In genomic region chr7:157158400-157158799, GRCh38 we compare ENCODE assay signal across 16 cellular contexts. TPM values are rescaled to one million over a fixed set of nuclear protein-coding genes. Genes with fewer than 3 reads are reported as not detected.
DNase-seq lines count a peak whose midpoint lies in the region; ATAC-seq and TF ChIP-seq lines count a peak whose summit lies in the region.
"Had no signal": no experiment of that assay in that cellular context is flagged by ENCODE, and none has a peak within 500 bp of the region (broad histone marks: within the 10 kb centered on the region; RNA-seq: fewer than 3 reads in every experiment).

No MANE protein-coding gene starts in this region.

- H3K36me3 ChIP-seq in psoas muscle (ENCODE audit: insufficient read depth in 1 of 2, low read depth in 1 of 2) (no peaks in the 10 kb centered on the region), uterus (no peaks in the 10 kb centered on the region)
- H3K36me3 ChIP-seq: gastroesophageal sphincter, ovary, transverse colon had no signal

- no peak overlapping the region for H3K4me3 ChIP-seq in psoas muscle
- no peak overlapping the region for H3K4me3 ChIP-seq in uterus
- H3K4me3 ChIP-seq: BLaER1, gastroesophageal sphincter, ovary, transverse colon had no signal

- no peaks in the 10 kb centered on the region for H3K9me3 ChIP-seq in psoas muscle
- no peaks in the 10 kb centered on the region for H3K9me3 ChIP-seq in uterus
- H3K9me3 ChIP-seq: gastroesophageal sphincter, ovary, transverse colon had no signal

- no peak for TF ChIP-seq POLR2A in uterus (IDR thresholded peaks at IDR 0.05)

- peak; percentile 91 for ATAC-seq in esophagus mucosa
- peak in 3 of 4 donors; percentile 52 to 67 (median 54) for ATAC-seq in psoas muscle
- ATAC-seq: gastroesophageal sphincter had no signal

- H3K27ac ChIP-seq in psoas muscle (peak overlapping the region; percentile 75), uterus (no peak overlapping the region)
- H3K27ac ChIP-seq: BLaER1, gastroesophageal sphincter, ovary, transverse colon had no signal

- 17 to 35% (median 26%) methylated on average over 4 of the region's 4 CpGs for WGBS in psoas muscle, 3 donors

- H3K36me3 Mint-ChIP-seq in activated naive CD4-positive, alpha-beta T cell treated with anti-CD3 and anti-CD28 coated beads for 36 hours (ENCODE audit: low read depth) = peaks cover 14% of the 10 kb centered on the region
- H3K36me3 Mint-ChIP-seq: mesothelial cell of epicardium had no signal

- DNase-seq in HT-29 (ENCODE audit: low spot score) = peak; percentile 25
- DNase-seq in NCI-H82 (lab: John Stamatoyannopoulos, UW) = peak; percentile 58
- DNase-seq in psoas muscle = no peak
- DNase-seq in SIG-M5 treated with dmso at 0.1 percent for 504 hours (lab: John Stamatoyannopoulos, UW; ENCODE audit: unreplicated experiment) = no peak
- no peak for DNase-seq in uterus
- DNase-seq in stimulated activated CD4-positive, alpha-beta T cell treated with anti-CD3 and anti-CD28 coated beads, Interleukin-4, amount 100 ng/mL, for 4 hours = no peak
- DNase-seq in activated naive CD4-positive, alpha-beta T cell treated with anti-CD3 and anti-CD28 coated beads for 36 hours = no peak
- DNase-seq: activated CD4-positive, alpha-beta T cell treated with anti-CD3 and anti-CD28 coated beads, Interleukin-2, amount 50 U/mL, for 48 hours; aorta; ovary; T-helper 2 cell; transverse colon had no signal

- intact Hi-C loops in psoas muscle (cut with DNase I) = no loop called here
- intact Hi-C loops in uterus (cut with DNase I; ENCODE audit: low total_unique reads) = no loop called here
- intact Hi-C loops in activated naive CD4-positive, alpha-beta T cell treated with anti-CD3 and anti-CD28 coated beads for 36 hours (cut with micrococcal nuclease) = no loop called here

- H3K4me3 Mint-ChIP-seq in activated naive CD4-positive, alpha-beta T cell treated with anti-CD3 and anti-CD28 coated beads for 36 hours = no peak overlapping the region
- H3K4me3 Mint-ChIP-seq: mesothelial cell of epicardium had no signal

- no peaks in the 10 kb centered on the region for H3K27me3 Mint-ChIP-seq in activated naive CD4-positive, alpha-beta T cell treated with anti-CD3 and anti-CD28 coated beads for 36 hours (ENCODE audit: low read depth)

- CTCF ChIA-PET in activated naive CD4-positive, alpha-beta T cell treated with anti-CD3 and anti-CD28 coated beads for 36 hours (lab: Charles Lee) = no interaction called here

- no peaks in the 10 kb centered on the region for H3K9me3 Mint-ChIP-seq in activated naive CD4-positive, alpha-beta T cell treated with anti-CD3 and anti-CD28 coated beads for 36 hours
- H3K9me3 Mint-ChIP-seq: mesothelial cell of epicardium had no signal

- H3K4me1 ChIP-seq in psoas muscle (peaks cover 27% of the 10 kb centered on the region), uterus (no peaks in the 10 kb centered on the region)
- H3K4me1 ChIP-seq: BLaER1, transverse colon had no signal

- H3K27ac Mint-ChIP-seq in activated naive CD4-positive, alpha-beta T cell treated with anti-CD3 and anti-CD28 coated beads for 36 hours = no peak overlapping the region
- H3K27ac Mint-ChIP-seq: mesothelial cell of epicardium had no signal

- peaks cover 35% of the 10 kb centered on the region for H3K4me1 Mint-ChIP-seq in activated naive CD4-positive, alpha-beta T cell treated with anti-CD3 and anti-CD28 coated beads for 36 hours (ENCODE audit: low read depth)
- H3K4me1 Mint-ChIP-seq: mesothelial cell of epicardium had no signal

- TF ChIP-seq CTCF in psoas muscle (IDR thresholded peaks at IDR 0.05) (no peak), uterus (IDR thresholded peaks at IDR 0.05) (no peak)

- no peaks in the 10 kb centered on the region for H3K27me3 ChIP-seq in psoas muscle (ENCODE audit: insufficient read depth in 3 of 3, low read length in 2 of 3)
- no peaks in the 10 kb centered on the region for H3K27me3 ChIP-seq in uterus
- H3K27me3 ChIP-seq: BLaER1, gastroesophageal sphincter, ovary, transverse colon had no signal

RNA-seq across cellular contexts. Expression of gene UBE3C, which starts 19.7 kb away (rescaled TPM):
- 82.2 and 87.7 TPM in 2 replicates for total RNA-seq in HT-29 (2014; rRNA removed; shearing (Covaris generic))
- total RNA-seq in esophagus mucosa (44.5 TPM), psoas muscle (10 to 100 TPM; 51.7 to 69.7 (median 60.5) TPM), uterus (100 to 1,000 TPM in 2 of 4 donors, 10 to 100 TPM in 2; 54.1 to 121 (median 91.7) TPM)
- 10 to 100 TPM; 31.9 to 94.2 (median 45.1) TPM for polyA plus RNA-seq in psoas muscle
- total RNA-seq in activated naive CD4-positive, alpha-beta T cell treated with anti-CD3 and anti-CD28 coated beads for 36 hours = 10 to 100 TPM; 52.9 to 55.7 TPM

Comparison
In these comparisons a context has a peak if more than half of its experiments do, and no peak if none do; other contexts are left out.
1. DNase-seq: peak in HT-29 (single experiment) and NCI-H82 (single experiment); none in psoas muscle (0 of 2), SIG-M5 treated with dmso at 0.1 percent for 504 hours (single experiment), uterus (0 of 2), stimulated activated CD4-positive, alpha-beta T cell treated with anti-CD3 and anti-CD28 coated beads, Interleukin-4, amount 100 ng/mL, for 4 hours (0 of 2) and activated naive CD4-positive, alpha-beta T cell treated with anti-CD3 and anti-CD28 coated beads for 36 hours (single experiment).